ENCODE assay signal across 20 cellular contexts in genomic region chr22:48588881-48589450, GRCh38.
"Had no signal": no experiment of that assay in that cellular context is flagged by ENCODE, and none has a peak within 500 bp of the region (broad histone marks: within the 10 kb centered on the region; RNA-seq: fewer than 3 reads in every experiment).

No MANE protein-coding gene starts in this region.

- H3K27me3 ChIP-seq: colonic mucosa, hepatocyte, neural progenitor cell, pancreas, right lobe of liver, thyroid gland had no signal

- H3K27me3 Mint-ChIP-seq: type B pancreatic cell had no signal

- H3K4me1 ChIP-seq: colonic mucosa, gastroesophageal sphincter, neural progenitor cell, pancreas, prostate gland, right lobe of liver, thyroid gland had no signal

- H3K27ac Mint-ChIP-seq: natural killer cell; neural progenitor cell; stimulated activated effector memory CD8-positive, alpha-beta T cell treated with anti-CD3 and anti-CD28 coated beads, Interleukin-12 subunit alpha, Interleukin-12 subunit beta, amount 100 ng/mL, for 72 hours; type B pancreatic cell had no signal

- H3K9ac ChIP-seq: neural progenitor cell had no signal

- H3K27ac ChIP-seq: colonic mucosa, esophagus squamous epithelium, gastroesophageal sphincter, hepatocyte, neural progenitor cell, pancreas, prostate gland, right lobe of liver, suprapubic skin, thyroid gland had no signal

- H3K36me3 ChIP-seq: colonic mucosa, esophagus squamous epithelium, gastroesophageal sphincter, neural progenitor cell, pancreas, prostate gland, right lobe of liver, suprapubic skin, thyroid gland had no signal

- H3K9me3 ChIP-seq: colonic mucosa, esophagus squamous epithelium, gastroesophageal sphincter, pancreas, prostate gland, right lobe of liver, suprapubic skin, thyroid gland had no signal

- H3K4me3 Mint-ChIP-seq: natural killer cell; neural progenitor cell; stimulated activated effector memory CD8-positive, alpha-beta T cell treated with anti-CD3 and anti-CD28 coated beads, Interleukin-12 subunit alpha, Interleukin-12 subunit beta, amount 100 ng/mL, for 72 hours; type B pancreatic cell had no signal

- H2AFZ ChIP-seq: hepatocyte, neural progenitor cell had no signal

- H3K79me2 ChIP-seq: hepatocyte had no signal

- H3K4me2 ChIP-seq: hepatocyte, neural progenitor cell had no signal

- H3K4me3 ChIP-seq: colonic mucosa, esophagus squamous epithelium, gastroesophageal sphincter, hepatocyte, neural progenitor cell, pancreas, prostate gland, right lobe of liver, suprapubic skin, thyroid gland had no signal

- ATAC-seq: gastroesophageal sphincter; left colon; natural killer cell; pancreas; right lobe of liver; stimulated activated effector memory CD8-positive, alpha-beta T cell treated with anti-CD3 and anti-CD28 coated beads, Interleukin-12 subunit alpha, Interleukin-12 subunit beta, amount 100 ng/mL, for 72 hours; stimulated activated naive CD8-positive, alpha-beta T cell treated with anti-CD3 and anti-CD28 coated beads, Interleukin-15, Interleukin-2, amounts not matched to agents 100 U/mL and 50 U/mL, for 24 hours had no signal

- DNase-seq: colonic mucosa; dermis blood vessel endothelial cell; esophagus squamous epithelium; foreskin fibroblast; left colon; natural killer cell; nucleus accumbens; right lobe of liver; stimulated activated CD4-positive, alpha-beta T cell treated with anti-CD3 and anti-CD28 coated beads, Interleukin-4, amount 100 ng/mL, for 1 hour; stimulated activated CD8-positive, alpha-beta memory T cell treated with anti-CD3 and anti-CD28 coated beads, Interleukin-4, amount 100 ng/mL, for 48 hours; stimulated activated naive CD8-positive, alpha-beta T cell treated with anti-CD3 and anti-CD28 coated beads, Interleukin-15, Interleukin-2, amounts not matched to agents 100 U/mL and 50 U/mL, for 24 hours; thyroid gland had no signal

- H3K36me3 Mint-ChIP-seq: natural killer cell; neural progenitor cell; stimulated activated effector memory CD8-positive, alpha-beta T cell treated with anti-CD3 and anti-CD28 coated beads, Interleukin-12 subunit alpha, Interleukin-12 subunit beta, amount 100 ng/mL, for 72 hours; type B pancreatic cell had no signal

- H3K4me1 Mint-ChIP-seq: natural killer cell; stimulated activated effector memory CD8-positive, alpha-beta T cell treated with anti-CD3 and anti-CD28 coated beads, Interleukin-12 subunit alpha, Interleukin-12 subunit beta, amount 100 ng/mL, for 72 hours had no signal

- H3K9me3 Mint-ChIP-seq: natural killer cell; neural progenitor cell; stimulated activated effector memory CD8-positive, alpha-beta T cell treated with anti-CD3 and anti-CD28 coated beads, Interleukin-12 subunit alpha, Interleukin-12 subunit beta, amount 100 ng/mL, for 72 hours; type B pancreatic cell had no signal
